Comparison of ENCODE assay signal across 8 cellular contexts in genomic region chr18:48955528-48956261, GRCh38. TPM values are rescaled to one million over a fixed set of nuclear protein-coding genes. Genes with fewer than 3 reads are reported as not detected.
A peak's percentile ranks its signal among the peaks of the same experiment; 100 is the strongest.
DNase-seq lines count a peak whose midpoint lies in the region; ATAC-seq and TF ChIP-seq lines count a peak whose summit lies in the region.

No MANE protein-coding gene starts in this region.

- no peak for TF ChIP-seq CTCF in SK-N-SH (IDR thresholded peaks at IDR 0.05)
- no peak for TF ChIP-seq CTCF in foreskin fibroblast (IDR thresholded peaks at IDR 0.05; ENCODE audit: low read depth, low read length)
- TF ChIP-seq CTCF in psoas muscle (IDR thresholded peaks at IDR 0.05) = peak; percentile 5

- 23% methylated on average over 9 of the region's 9 CpGs for WGBS in SK-N-SH (ENCODE audit: low lambda C conversion rate)
- WGBS in psoas muscle, 3 donors = 18 to 23% (median 18%) methylated on average over 9 of the region's 9 CpGs

- POLR2A ChIA-PET in SK-N-SH (lab: Yijun Ruan, JAX) = no interaction called here

- CTCF ChIA-PET in SK-N-SH (lab: Yijun Ruan, JAX) = interaction anchor here (1.0 kb wide), 1 partner anchor 18 kb away, joined by 3 read pairs; no protein-coding TSS in a partner anchor

- peaks cover 52% of the 10 kb centered on the region for H3F3A ChIP-seq in SK-N-SH (replicated peaks; ENCODE audit: insufficient read depth)

- peaks cover 30% of the 10 kb centered on the region for H3K79me2 ChIP-seq in SK-N-SH (ENCODE audit: insufficient read depth)

- no peak for TF ChIP-seq RAD21 in SK-N-SH (IDR thresholded peaks at IDR 0.05; ENCODE audit: low read length)

- no peaks in the 10 kb centered on the region for H3K9me3 ChIP-seq in SK-N-SH
- H3K9me3 ChIP-seq in psoas muscle = no peaks in the 10 kb centered on the region

- DNase-seq in EH (ENCODE audit: low read depth) = peak; percentile 97
- no peak for DNase-seq in SK-N-SH
- peak; percentile 87 to 90 for DNase-seq in foreskin fibroblast
- peak; percentile 81 to 87 for DNase-seq in psoas muscle
- no peak for DNase-seq in activated naive CD4-positive, alpha-beta T cell treated with anti-CD3 and anti-CD28 coated beads, Interleukin-2, amount 50 U/mL, for 16 hours
- DNase-seq in cerebellum (ENCODE audit: low spot score) = no peak

- H4K20me1 ChIP-seq in SK-N-SH (ENCODE audit: insufficient read depth) = peaks cover 6% of the 10 kb centered on the region

- H3K9me2 ChIP-seq in SK-N-SH = no peaks in the 10 kb centered on the region

- TF ChIP-seq EP300 in SK-N-SH (IDR thresholded peaks at IDR 0.05; ENCODE audit: borderline replicate concordance in 1 of 2, low read depth in 1 of 2, low read length in 1 of 2) = peak in 1 of 2 experiments; percentile 62; a peak in 1 of 4 replicates

- H3K4me1 ChIP-seq in SK-N-SH (ENCODE audit: control insufficient read depth in 1 of 2, insufficient read depth in 2 of 2, low read depth in 1 of 2, low read length in 1 of 2) = peaks cover 7 to 36% of the 10 kb centered on the region in 2 experiments; a peak in 3 of 4 replicates
- H3K4me1 ChIP-seq in psoas muscle = peaks cover 31% of the 10 kb centered on the region

- peak overlapping the region; percentile 79; the same call in 1 of the 2 replicates for H2AFZ ChIP-seq in SK-N-SH (ENCODE audit: low read depth)

- peak overlapping the region; percentile 68 for H3K9ac ChIP-seq in SK-N-SH

- intact Hi-C loops in psoas muscle (cut with DNase I) = loop anchor here (2.0 to 10.0 kb wide), 3 partner anchors 19 to 281 kb away; no protein-coding TSS in a partner anchor

- ATAC-seq in psoas muscle (peak; percentile 70 to 74 (median 72)), HG03095 (IDR thresholded peaks at IDR 0.05; ENCODE audit: unreplicated experiment) (no peak), HG02588 (IDR thresholded peaks at IDR 0.05; ENCODE audit: unreplicated experiment) (no peak)

- H3K4me2 ChIP-seq in SK-N-SH = peak overlapping the region; percentile 69

- no peaks in the 10 kb centered on the region for H3K36me3 ChIP-seq in SK-N-SH (replicated peaks in 1 of 2; ENCODE audit: control insufficient read depth in 1 of 2, insufficient read depth in 2 of 2, low read length in 1 of 2)
- H3K36me3 ChIP-seq in psoas muscle (ENCODE audit: insufficient read depth in 1 of 2, low read depth in 1 of 2) = no peaks in the 10 kb centered on the region

- H3K27ac ChIP-seq in SK-N-SH (ENCODE audit: low read depth in 2 of 2, low read length in 1 of 2) = peak overlapping the region; percentile 74 to 95
- H3K27ac ChIP-seq in psoas muscle = peak overlapping the region; percentile 90

- peak overlapping the region in 1 of 2 experiments; percentile 41; a peak in 1 of 4 replicates for H3K4me3 ChIP-seq in SK-N-SH (ENCODE audit: low read depth in 2 of 2, low read length in 1 of 2)
- H3K4me3 ChIP-seq in foreskin fibroblast (ENCODE audit: low read depth in 1 of 2, low read length in 2 of 2) = no peak overlapping the region
- no peak overlapping the region for H3K4me3 ChIP-seq in psoas muscle

- no peaks in the 10 kb centered on the region for H3K27me3 ChIP-seq in SK-N-SH (ENCODE audit: insufficient read depth)
- no peaks in the 10 kb centered on the region for H3K27me3 ChIP-seq in psoas muscle (ENCODE audit: insufficient read depth in 3 of 3, low read length in 2 of 3)

TF ChIP-seq in SK-N-SH, 30 proteins besides CTCF, POLR2A, EP300 and RAD21 (continues in another document):
- TF ChIP-seq MEF2A (IDR thresholded peaks at IDR 0.05; ENCODE audit: borderline replicate concordance, low read depth) = peak; percentile 95
- no peak for TF ChIP-seq TAF1 (IDR thresholded peaks at IDR 0.05; ENCODE audit: borderline replicate concordance, low read depth, low read length)
- TF ChIP-seq MAX (IDR thresholded peaks at IDR 0.05; ENCODE audit: low read depth) = peak; percentile 56
- no peak for TF ChIP-seq CHD2 (IDR thresholded peaks at IDR 0.05; ENCODE audit: low read length, partially characterized antibody)
- TF ChIP-seq, protein P1, sequence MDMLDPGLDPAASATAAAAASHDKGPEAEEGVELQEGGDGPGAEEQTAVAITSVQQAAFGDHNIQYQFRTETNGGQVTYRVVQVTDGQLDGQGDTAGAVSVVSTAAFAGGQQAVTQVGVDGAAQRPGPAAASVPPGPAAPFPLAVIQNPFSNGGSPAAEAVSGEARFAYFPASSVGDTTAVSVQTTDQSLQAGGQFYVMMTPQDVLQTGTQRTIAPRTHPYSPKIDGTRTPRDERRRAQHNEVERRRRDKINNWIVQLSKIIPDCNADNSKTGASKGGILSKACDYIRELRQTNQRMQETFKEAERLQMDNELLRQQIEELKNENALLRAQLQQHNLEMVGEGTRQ (IDR thresholded peaks at IDR 0.05; ENCODE audit: borderline replicate concordance, low read depth, low read length) = no peak
- TF ChIP-seq ZBTB33 (IDR thresholded peaks at IDR 0.05; ENCODE audit: borderline replicate concordance, low read depth) = no peak
- peak; percentile 35 for TF ChIP-seq NFIC (IDR thresholded peaks at IDR 0.05; ENCODE audit: borderline replicate concordance)
- TF ChIP-seq REST (IDR thresholded peaks at IDR 0.05; ENCODE audit: low read depth, low read length) = peak; percentile 28; the same call in 1 of the 2 replicates
- TF ChIP-seq NRF1 (IDR thresholded peaks at IDR 0.05; ENCODE audit: low read depth, low read length) = no peak
- peak; percentile 58 for TF ChIP-seq GABPA (IDR thresholded peaks at IDR 0.05; ENCODE audit: low read depth)
- TF ChIP-seq RXRA (IDR thresholded peaks at IDR 0.05; ENCODE audit: borderline replicate concordance, low read depth) = no peak
- TF ChIP-seq, protein P2, sequence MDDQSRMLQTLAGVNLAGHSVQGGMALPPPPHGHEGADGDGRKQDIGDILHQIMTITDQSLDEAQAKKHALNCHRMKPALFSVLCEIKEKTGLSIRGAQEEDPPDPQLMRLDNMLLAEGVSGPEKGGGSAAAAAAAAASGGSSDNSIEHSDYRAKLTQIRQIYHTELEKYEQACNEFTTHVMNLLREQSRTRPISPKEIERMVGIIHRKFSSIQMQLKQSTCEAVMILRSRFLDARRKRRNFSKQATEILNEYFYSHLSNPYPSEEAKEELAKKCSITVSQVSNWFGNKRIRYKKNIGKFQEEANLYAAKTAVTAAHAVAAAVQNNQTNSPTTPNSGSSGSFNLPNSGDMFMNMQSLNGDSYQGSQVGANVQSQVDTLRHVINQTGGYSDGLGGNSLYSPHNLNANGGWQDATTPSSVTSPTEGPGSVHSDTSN (IDR thresholded peaks at IDR 0.05) = peak; percentile 48
- no peak for TF ChIP-seq YY1 (IDR thresholded peaks at IDR 0.05; ENCODE audit: low read depth)
- TF ChIP-seq SMC3 (IDR thresholded peaks at IDR 0.05; ENCODE audit: low read depth, low read length) = no peak
- TF ChIP-seq RFX5 (IDR thresholded peaks at IDR 0.05; ENCODE audit: low read length) = no peak
- TF ChIP-seq TCF12 (IDR thresholded peaks at IDR 0.05) = 0 out of 2 replicates have a peak, but pooled peaks have one; percentile 22
- TF ChIP-seq TEAD4 (IDR thresholded peaks at IDR 0.05; ENCODE audit: borderline replicate concordance, insufficient read depth) = 0 out of 2 replicates have a peak, but pooled peaks have one; percentile 20
- TF ChIP-seq FOXJ3 (CRISPR knock-in tag; IDR thresholded peaks at IDR 0.05) = no peak

RNA-seq across cellular contexts. Expression of gene SMAD7, which starts 4.9 kb away (rescaled TPM):
- 19.1 and 20.0 TPM in 2 replicates for polyA plus RNA-seq in SK-N-SH (2012; rRNA removed)
- 11.3 and 14.5 TPM in 2 replicates for polyA plus RNA-seq in SK-N-SH (2012; cell fraction: cytosol; rRNA removed)
- polyA plus RNA-seq in SK-N-SH (2012; cell fraction: nucleus; rRNA removed) = 15.2 and 26.8 TPM in 2 replicates
- total RNA-seq in psoas muscle = 10 to 100 TPM in 2 of 4 donors, 1 to 10 TPM in 2; 8.4 to 14.7 (median 10.4) TPM
- 1 to 10 TPM; 5.4 to 6.1 (median 5.8) TPM for polyA plus RNA-seq in psoas muscle
- 14.9 TPM for total RNA-seq in cerebellum

Comparison
In these comparisons a context has a peak if more than half of its experiments do, and no peak if none do; other contexts are left out.
1. DNase-seq: peak in EH (single experiment), foreskin fibroblast (2 of 2) and psoas muscle (2 of 2); none in SK-N-SH (single experiment), activated naive CD4-positive, alpha-beta T cell treated with anti-CD3 and anti-CD28 coated beads, Interleukin-2, amount 50 U/mL, for 16 hours (single experiment) and cerebellum (single experiment).
2. ATAC-seq: peak in psoas muscle (4 of 4); none in HG03095 (single experiment) and HG02588 (single experiment).